1 cellular context compared by ENCODE assay signal in the genomic region with DNA sequence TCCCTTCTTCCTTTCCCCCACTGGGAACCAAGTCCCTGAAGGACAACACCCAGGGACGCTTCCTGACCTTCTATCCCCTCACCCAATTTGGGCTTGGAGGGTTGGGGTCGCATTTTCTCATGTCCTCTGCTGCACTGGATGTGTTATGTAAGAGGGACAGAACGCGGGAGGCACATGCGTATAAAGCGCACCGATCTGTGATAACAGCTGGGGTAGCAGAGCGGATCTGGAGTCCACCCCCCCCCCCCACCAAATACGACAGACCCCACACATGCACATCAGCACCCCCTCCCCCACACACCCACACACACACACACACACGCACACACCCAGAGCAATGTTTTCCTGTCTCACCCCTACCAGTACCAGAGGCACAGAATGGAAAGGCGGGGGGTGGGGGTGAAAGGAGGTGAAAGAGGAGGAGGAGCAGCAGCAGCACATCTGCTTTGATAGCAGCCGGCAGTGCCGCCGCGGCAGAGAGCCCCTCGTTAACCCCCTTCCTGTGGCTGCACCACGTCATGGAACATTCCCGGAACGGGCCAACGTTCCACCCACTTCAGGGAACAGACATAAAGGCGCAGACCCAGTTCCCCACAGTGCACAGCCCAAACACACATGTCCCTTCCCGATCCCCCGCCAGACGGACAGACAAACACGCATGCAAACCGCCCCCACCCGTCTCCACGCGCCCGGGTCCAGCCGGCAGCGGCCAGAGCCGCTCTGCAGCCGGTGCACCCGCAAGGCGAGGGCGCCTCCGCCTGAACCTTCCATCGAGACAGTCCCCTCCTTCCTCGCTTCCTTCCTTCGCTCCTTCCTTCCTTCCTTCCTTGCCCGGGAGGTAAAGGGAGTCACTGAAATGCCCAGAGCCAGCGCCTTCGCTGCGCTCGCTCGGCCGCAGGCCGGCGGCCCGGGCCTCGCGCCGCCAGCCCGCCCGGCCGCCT.
TF ChIP-seq lines count a peak whose summit lies in the region.

No MANE protein-coding gene starts in this region.

TF ChIP-seq in HEK293, 187 proteins besides CTCF, POLR2A, EP300 and RAD21 (continued from another document):
- TF ChIP-seq, protein P1, sequence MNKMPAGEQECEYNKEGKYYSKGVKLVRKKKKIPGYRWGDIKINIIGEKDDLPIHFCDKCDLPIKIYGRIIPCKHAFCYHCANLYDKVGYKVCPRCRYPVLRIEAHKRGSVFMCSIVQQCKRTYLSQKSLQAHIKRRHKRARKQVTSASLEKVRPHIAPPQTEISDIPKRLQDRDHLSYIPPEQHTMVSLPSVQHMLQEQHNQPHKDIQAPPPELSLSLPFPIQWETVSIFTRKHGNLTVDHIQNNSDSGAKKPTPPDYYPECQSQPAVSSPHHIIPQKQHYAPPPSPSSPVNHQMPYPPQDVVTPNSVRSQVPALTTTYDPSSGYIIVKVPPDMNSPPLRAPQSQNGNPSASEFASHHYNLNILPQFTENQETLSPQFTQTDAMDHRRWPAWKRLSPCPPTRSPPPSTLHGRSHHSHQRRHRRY (tag by site-specific recombination; IDR thresholded peaks at IDR 0.05) = 0 out of 2 replicates have a peak, but pooled peaks have one; percentile 64
- no peak for TF ChIP-seq ZNF530 (tag by site-specific recombination; IDR thresholded peaks at IDR 0.05; ENCODE audit: low read depth)
- TF ChIP-seq RBAK (tag by site-specific recombination; IDR thresholded peaks at IDR 0.05) = no peak
- peak; percentile 46; the same call in 1 of the 2 replicates for TF ChIP-seq ZNF24 (tag by site-specific recombination; IDR thresholded peaks at IDR 0.05)
- no peak for TF ChIP-seq ZNF23 (tag by site-specific recombination; IDR thresholded peaks at IDR 0.05; ENCODE audit: borderline replicate concordance)
- no peak for TF ChIP-seq ZNF558 (tag by site-specific recombination; IDR thresholded peaks at IDR 0.05)
- TF ChIP-seq ZNF311 (tag by site-specific recombination; IDR thresholded peaks at IDR 0.05; ENCODE audit: borderline replicate concordance) = no peak
- TF ChIP-seq ZNF571 (tag by site-specific recombination; IDR thresholded peaks at IDR 0.05) = no peak
- TF ChIP-seq ZNF654 (tag by site-specific recombination; IDR thresholded peaks at IDR 0.05; ENCODE audit: low read depth) = no peak
- TF ChIP-seq KLF1 (tag by site-specific recombination; IDR thresholded peaks at IDR 0.05) = peak; percentile 51; the same call in 1 of the 2 replicates
- TF ChIP-seq GLI2 (tag by site-specific recombination; IDR thresholded peaks at IDR 0.05; ENCODE audit: borderline replicate concordance, low read depth) = no peak
- TF ChIP-seq, protein P2, sequence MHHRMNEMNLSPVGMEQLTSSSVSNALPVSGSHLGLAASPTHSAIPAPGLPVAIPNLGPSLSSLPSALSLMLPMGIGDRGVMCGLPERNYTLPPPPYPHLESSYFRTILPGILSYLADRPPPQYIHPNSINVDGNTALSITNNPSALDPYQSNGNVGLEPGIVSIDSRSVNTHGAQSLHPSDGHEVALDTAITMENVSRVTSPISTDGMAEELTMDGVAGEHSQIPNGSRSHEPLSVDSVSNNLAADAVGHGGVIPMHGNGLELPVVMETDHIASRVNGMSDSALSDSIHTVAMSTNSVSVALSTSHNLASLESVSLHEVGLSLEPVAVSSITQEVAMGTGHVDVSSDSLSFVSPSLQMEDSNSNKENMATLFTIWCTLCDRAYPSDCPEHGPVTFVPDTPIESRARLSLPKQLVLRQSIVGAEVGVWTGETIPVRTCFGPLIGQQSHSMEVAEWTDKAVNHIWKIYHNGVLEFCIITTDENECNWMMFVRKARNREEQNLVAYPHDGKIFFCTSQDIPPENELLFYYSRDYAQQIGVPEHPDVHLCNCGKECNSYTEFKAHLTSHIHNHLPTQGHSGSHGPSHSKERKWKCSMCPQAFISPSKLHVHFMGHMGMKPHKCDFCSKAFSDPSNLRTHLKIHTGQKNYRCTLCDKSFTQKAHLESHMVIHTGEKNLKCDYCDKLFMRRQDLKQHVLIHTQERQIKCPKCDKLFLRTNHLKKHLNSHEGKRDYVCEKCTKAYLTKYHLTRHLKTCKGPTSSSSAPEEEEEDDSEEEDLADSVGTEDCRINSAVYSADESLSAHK (tag by site-specific recombination; IDR thresholded peaks at IDR 0.05) = 0 out of 2 replicates have a peak, but pooled peaks have one; percentile 26
- TF ChIP-seq ZNF664 (tag by site-specific recombination; IDR thresholded peaks at IDR 0.05) = peak; percentile 26; the same call in 1 of the 2 replicates
- no peak for TF ChIP-seq ZNF174 (tag by site-specific recombination; IDR thresholded peaks at IDR 0.05)
- no peak for TF ChIP-seq ZNF202 (tag by site-specific recombination; IDR thresholded peaks at IDR 0.05; ENCODE audit: borderline replicate concordance)
- no peak for TF ChIP-seq ZNF776 (tag by site-specific recombination; IDR thresholded peaks at IDR 0.05; ENCODE audit: borderline replicate concordance)
- TF ChIP-seq GFI1B (tag by site-specific recombination; IDR thresholded peaks at IDR 0.05) = no peak
- TF ChIP-seq, protein P3, sequence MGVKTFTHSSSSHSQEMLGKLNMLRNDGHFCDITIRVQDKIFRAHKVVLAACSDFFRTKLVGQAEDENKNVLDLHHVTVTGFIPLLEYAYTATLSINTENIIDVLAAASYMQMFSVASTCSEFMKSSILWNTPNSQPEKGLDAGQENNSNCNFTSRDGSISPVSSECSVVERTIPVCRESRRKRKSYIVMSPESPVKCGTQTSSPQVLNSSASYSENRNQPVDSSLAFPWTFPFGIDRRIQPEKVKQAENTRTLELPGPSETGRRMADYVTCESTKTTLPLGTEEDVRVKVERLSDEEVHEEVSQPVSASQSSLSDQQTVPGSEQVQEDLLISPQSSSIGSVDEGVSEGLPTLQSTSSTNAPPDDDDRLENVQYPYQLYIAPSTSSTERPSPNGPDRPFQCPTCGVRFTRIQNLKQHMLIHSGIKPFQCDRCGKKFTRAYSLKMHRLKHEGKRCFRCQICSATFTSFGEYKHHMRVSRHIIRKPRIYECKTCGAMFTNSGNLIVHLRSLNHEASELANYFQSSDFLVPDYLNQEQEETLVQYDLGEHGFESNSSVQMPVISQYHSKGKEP (tag by site-specific recombination; IDR thresholded peaks at IDR 0.05) = no peak; the same call in 1 of the 2 replicates
- no peak; the same call in 1 of the 2 replicates for TF ChIP-seq ZSCAN23 (tag by site-specific recombination; IDR thresholded peaks at IDR 0.05)
- TF ChIP-seq ZNF394 (tag by site-specific recombination; IDR thresholded peaks at IDR 0.05; ENCODE audit: borderline replicate concordance) = peak; percentile 70; the same call in 1 of the 2 replicates
- TF ChIP-seq ZNF426 (tag by site-specific recombination; IDR thresholded peaks at IDR 0.05) = no peak
- TF ChIP-seq ZNF292 (tag by site-specific recombination; IDR thresholded peaks at IDR 0.05; ENCODE audit: borderline replicate concordance, low read depth) = no peak
